Comparison of ENCODE assay signal across 11 cellular contexts in genomic region chr3:112364291-112364690, GRCh38. TPM values are rescaled to one million over a fixed set of nuclear protein-coding genes. Genes with fewer than 3 reads are reported as not detected.
DNase-seq lines count a peak whose midpoint lies in the region; ATAC-seq and TF ChIP-seq lines count a peak whose summit lies in the region.
"Had no signal": no experiment of that assay in that cellular context is flagged by ENCODE, and none has a peak within 500 bp of the region (broad histone marks: within the 10 kb centered on the region; RNA-seq: fewer than 3 reads in every experiment).

No MANE protein-coding gene starts in this region.

- H3K4me1 Mint-ChIP-seq in CD4-positive, alpha-beta memory T cell = peaks cover 13 to 24% (median 16%) of the 10 kb centered on the region in 4 donors
- H3K4me1 Mint-ChIP-seq in activated naive CD8-positive, alpha-beta T cell (ENCODE audit: low read depth) = peaks cover 31% of the 10 kb centered on the region
- H3K4me1 Mint-ChIP-seq in neural progenitor cell = no peaks in the 10 kb centered on the region

- no peak overlapping the region for H3K4me2 ChIP-seq in neural progenitor cell

- no peaks in the 10 kb centered on the region for H4K20me1 ChIP-seq in neural progenitor cell (ENCODE audit: low read depth)

- peak overlapping the region in 5 of 7 donors; percentile 2 to 57 (median 13) for H3K27ac Mint-ChIP-seq in CD4-positive, alpha-beta memory T cell
- peak overlapping the region; percentile 41 for H3K27ac Mint-ChIP-seq in activated naive CD8-positive, alpha-beta T cell
- no peak overlapping the region for H3K27ac Mint-ChIP-seq in neural progenitor cell

- H3K4me3 Mint-ChIP-seq in CD4-positive, alpha-beta memory T cell = peak overlapping the region in 6 of 8 donors; percentile 3 to 68 (median 42)
- H3K4me3 Mint-ChIP-seq in activated naive CD8-positive, alpha-beta T cell = peak overlapping the region; percentile 39
- H3K4me3 Mint-ChIP-seq in neural progenitor cell = no peak overlapping the region

- no peaks in the 10 kb centered on the region for H3K79me2 ChIP-seq in neural progenitor cell (ENCODE audit: low read depth)

- H3K4me3 ChIP-seq in CD4-positive, alpha-beta memory T cell (ENCODE audit: low read length in 2 of 2) = no peak overlapping the region
- no peak overlapping the region for H3K4me3 ChIP-seq in spleen
- no peak overlapping the region for H3K4me3 ChIP-seq in neural progenitor cell

- no peaks in the 10 kb centered on the region for H3K36me3 ChIP-seq in CD4-positive, alpha-beta memory T cell (ENCODE audit: insufficient read depth, low read length)
- peaks cover 0 to 10% (median 0%) of the 10 kb centered on the region in 6 donors for H3K36me3 ChIP-seq in spleen
- H3K36me3 ChIP-seq in neural progenitor cell = peaks cover 13% of the 10 kb centered on the region

- H3F3A ChIP-seq in neural progenitor cell (ENCODE audit: low read depth) = no peaks in the 10 kb centered on the region

- H3K9me3 Mint-ChIP-seq in CD4-positive, alpha-beta memory T cell = peaks cover 0 to 3% (median 0%) of the 10 kb centered on the region in 8 donors
- no peaks in the 10 kb centered on the region for H3K9me3 Mint-ChIP-seq in activated naive CD8-positive, alpha-beta T cell (ENCODE audit: low read depth)
- no peaks in the 10 kb centered on the region for H3K9me3 Mint-ChIP-seq in neural progenitor cell

- no peak for TF ChIP-seq POLR2A in spleen (IDR thresholded peaks at IDR 0.05)

- no peak overlapping the region for H3K9ac ChIP-seq in neural progenitor cell

- no peaks in the 10 kb centered on the region for H3K27me3 Mint-ChIP-seq in CD4-positive, alpha-beta memory T cell
- H3K27me3 Mint-ChIP-seq in activated naive CD8-positive, alpha-beta T cell = no peaks in the 10 kb centered on the region
- H3K27me3 Mint-ChIP-seq in neural progenitor cell (ENCODE audit: insufficient read depth, low read depth) = peaks cover 2% of the 10 kb centered on the region

- H3K36me3 Mint-ChIP-seq in CD4-positive, alpha-beta memory T cell = no peaks in the 10 kb centered on the region
- peaks cover 30% of the 10 kb centered on the region for H3K36me3 Mint-ChIP-seq in activated naive CD8-positive, alpha-beta T cell
- peaks cover 29% of the 10 kb centered on the region for H3K36me3 Mint-ChIP-seq in neural progenitor cell

- TF ChIP-seq CTCF in spleen (IDR thresholded peaks at IDR 0.05 in 8 of 11, conservative IDR thresholded peaks at IDR 0.05 in 3 of 11) (no peak), neural progenitor cell (IDR thresholded peaks at IDR 0.05) (no peak)

- POLR2A ChIA-PET in CD4-positive, alpha-beta memory T cell (lab: Charles Lee; ENCODE audit: partially characterized antibody) = no interaction called here

- H3K9me3 ChIP-seq in CD4-positive, alpha-beta memory T cell (ENCODE audit: control insufficient read depth in 1 of 2, low read length in 2 of 2) = no peaks in the 10 kb centered on the region
- H3K9me3 ChIP-seq in spleen (no peaks in the 10 kb centered on the region), neural progenitor cell (ENCODE audit: low read depth) (no peaks in the 10 kb centered on the region)

- H3K4me1 ChIP-seq in CD4-positive, alpha-beta memory T cell (ENCODE audit: insufficient read depth, low read length) = peaks cover 13% of the 10 kb centered on the region
- H3K4me1 ChIP-seq in spleen (peaks cover 0 to 25% (median 14%) of the 10 kb centered on the region in 6 donors), neural progenitor cell (no peaks in the 10 kb centered on the region)

- intact Hi-C loops in CD4-positive, alpha-beta memory T cell (cut with micrococcal nuclease) = no loop called here
- intact Hi-C loops in spleen (cut with DNase I; ENCODE audit: low total_unique reads) = no loop called here

- WGBS in spleen, 5 donors = 31 to 48% (median 34%) methylated on average over 1 of the region's 1 CpG

- no peak overlapping the region for H3K27ac ChIP-seq in CD4-positive, alpha-beta memory T cell (ENCODE audit: low read depth, low read length)
- peak overlapping the region in 4 of 8 donors; percentile 19 to 52 (median 34) for H3K27ac ChIP-seq in spleen
- H3K27ac ChIP-seq in neural progenitor cell = no peak overlapping the region

- H3K27me3 ChIP-seq in CD4-positive, alpha-beta memory T cell (ENCODE audit: insufficient read depth, low read length) = no peaks in the 10 kb centered on the region
- H3K27me3 ChIP-seq in spleen (replicated peaks in 1 of 7) = no peaks in the 10 kb centered on the region
- H3K27me3 ChIP-seq in neural progenitor cell = no peaks in the 10 kb centered on the region

- no peak for DNase-seq in CD4-positive, alpha-beta memory T cell
- DNase-seq in NCI-H526 treated with DMSO at 0.1 percent for 48 hours (lab: John Stamatoyannopoulos, UW) (no peak), spleen (no peak), superior temporal gyrus (ENCODE audit: extremely low spot score) (no peak), neural progenitor cell (ENCODE audit: low spot score) (no peak)
- DNase-seq: activated gamma-delta T cell treated with Interleukin-2 at 50 U/mL for 16 hours, retina had no signal

- peak; percentile 59 for ATAC-seq in GM18909 (IDR thresholded peaks at IDR 0.05; ENCODE audit: poor library complexity, unreplicated experiment)
- peak; percentile 50 for ATAC-seq in HG02938 (IDR thresholded peaks at IDR 0.05; ENCODE audit: unreplicated experiment)

- CTCF ChIA-PET in CD4-positive, alpha-beta memory T cell (lab: Charles Lee; ENCODE audit: partially characterized antibody) = no interaction called here

- H2AFZ ChIP-seq in neural progenitor cell (replicated peaks) = no peak overlapping the region

RNA-seq across cellular contexts. Expression of gene CD200, which starts 31.3 kb away (rescaled TPM):
- 1 to 10 TPM in 1 of 2 experiments, under 1 TPM in 1; 0.93 to 1.8 TPM for total RNA-seq in CD4-positive, alpha-beta memory T cell
- 1 to 10 TPM in 1 of 2 donors, under 1 TPM in 1; 1.00 to 1.2 TPM for polyA plus RNA-seq in CD4-positive, alpha-beta memory T cell
- 1 to 10 TPM; 4.8 to 9.3 (median 6.9) TPM for total RNA-seq in spleen
- 10 to 100 TPM in 1 of 3 donors, 1 to 10 TPM in 2; 4.3 to 13.1 (median 4.5) TPM for polyA plus RNA-seq in spleen
- 41.5 and 48.4 TPM in 2 replicates for total RNA-seq in neural progenitor cell (ENCODE audit: low replicate concordance)
- total RNA-seq: HT1080 had no signal
